ENCODE assay signal across 13 cellular contexts in genomic region chrX:137166591-137166990, GRCh38.
DNase-seq lines count a peak whose midpoint lies in the region; ATAC-seq and FAIRE-seq lines count a peak whose summit lies in the region.
"Had no signal": no experiment of that assay in that cellular context is flagged by ENCODE, and none has a peak within 500 bp of the region (broad histone marks: within the 10 kb centered on the region; RNA-seq: fewer than 3 reads in every experiment).

No MANE protein-coding gene starts in this region.

- ATAC-seq in HG03108 (IDR thresholded peaks at IDR 0.05; ENCODE audit: unreplicated experiment) (no peak), GM18517 (IDR thresholded peaks at IDR 0.05; ENCODE audit: unreplicated experiment) (no peak)
- ATAC-seq: left colon had no signal

- no peak overlapping the region for H3K4me3 ChIP-seq in SJCRH30
- H3K4me3 ChIP-seq: adrenal gland, esophagus muscularis mucosa had no signal

- no peaks in the 10 kb centered on the region for H3K9me3 ChIP-seq in SJCRH30 (replicated peaks)
- H3K9me3 ChIP-seq: adrenal gland, esophagus muscularis mucosa had no signal

- H3K27me3 ChIP-seq in SJCRH30, result no peaks in the 10 kb centered on the region
- H3K27me3 ChIP-seq: esophagus muscularis mucosa had no signal

- DNase-seq in DMS53 (lab: John Stamatoyannopoulos, UW) (peak; percentile 58), DMS53 treated with DMSO at 0.1 percent for 48 hours (lab: John Stamatoyannopoulos, UW; ENCODE audit: unreplicated experiment) (no peak), GM18507 (ENCODE audit: extremely low spot score, insufficient read length, low read depth) (no peak), SJCRH30 (peak; percentile 1 to 32), iPS-NIHi7 (ENCODE audit: extremely low spot score) (peak; percentile 77), NCI-H187 treated with DMSO at 0.1 percent for 48 hours (lab: John Stamatoyannopoulos, UW) (no peak)
- DNase-seq: left colon, NCI-H524 treated with DMSO at 0.1 percent for 48 hours had no signal

- FAIRE-seq in GM18507 (lab: Jason Lieb, UNC), result peak; percentile 47
- FAIRE-seq: GM12892 had no signal

- H3K36me3 ChIP-seq in SJCRH30, result no peaks in the 10 kb centered on the region
- H3K36me3 ChIP-seq: adrenal gland, esophagus muscularis mucosa had no signal

- no peak overlapping the region for H3K27ac ChIP-seq in SJCRH30
- H3K27ac ChIP-seq: adrenal gland, esophagus muscularis mucosa had no signal

- no peaks in the 10 kb centered on the region for H3K4me1 ChIP-seq in SJCRH30
- H3K4me1 ChIP-seq: adrenal gland, esophagus muscularis mucosa had no signal

Comparison
In these comparisons a context has a peak if more than half of its experiments do, and no peak if none do; other contexts are left out.
1. DNase-seq: peak in DMS53 (single experiment), SJCRH30 (2 of 2) and iPS-NIHi7 (single experiment); none in DMS53 treated with DMSO at 0.1 percent for 48 hours (single experiment), GM18507 (single experiment) and NCI-H187 treated with DMSO at 0.1 percent for 48 hours (single experiment).